In the genomic region with DNA sequence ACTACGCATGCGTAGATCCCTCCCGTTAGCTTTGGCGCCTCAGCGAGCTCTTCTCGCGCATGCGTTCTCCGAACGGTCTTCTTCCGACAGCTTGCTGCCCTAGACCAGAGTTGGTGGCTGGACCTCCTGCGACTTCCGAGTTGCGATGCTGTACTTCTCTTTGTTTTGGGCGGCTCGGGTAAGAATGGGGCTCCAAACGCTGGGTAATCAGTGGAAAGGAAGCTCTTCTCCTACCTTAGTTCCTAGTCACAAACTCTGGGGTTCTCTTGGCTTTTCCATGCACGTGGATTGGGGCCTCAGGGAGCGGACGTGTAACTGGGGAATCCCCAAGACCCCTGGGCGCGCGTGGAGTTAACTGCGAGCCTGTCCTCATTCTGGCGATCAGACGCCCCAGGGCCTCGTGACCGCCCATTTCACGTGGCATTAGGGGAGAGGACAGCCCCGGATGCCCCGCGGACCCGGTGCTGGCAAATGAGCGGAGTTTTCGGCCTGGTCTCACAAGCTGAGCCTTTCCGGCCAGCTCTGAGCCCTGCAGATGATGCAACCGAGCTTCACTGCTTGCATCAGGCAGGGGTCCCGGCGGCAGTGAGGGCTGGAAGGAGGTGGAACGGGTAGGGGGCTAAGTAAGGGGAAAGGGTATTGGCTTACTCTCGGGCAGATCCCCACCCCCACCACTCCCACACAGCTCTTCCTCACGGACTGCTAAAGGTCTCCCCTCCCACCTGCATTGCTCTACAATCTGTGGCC, we compare ENCODE assay signal across 1 cellular context.
TF ChIP-seq lines count a peak whose summit lies in the region.

Gene SHMT2, plus strand, starts transcription at position 78 of the 747 bp plus-strand sequence. Its CDS starts 68 bp downstream, at position 146.

TF ChIP-seq in HepG2, 621 proteins besides CTCF, POLR2A, EP300 and RAD21 (continued from another document):
- no peak for TF ChIP-seq GMEB2 (CRISPR knock-in tag; IDR thresholded peaks at IDR 0.05; ENCODE audit: low read depth)
- peak; percentile 70; the same call in 1 of the 2 replicates for TF ChIP-seq MEF2D (CRISPR knock-in tag; IDR thresholded peaks at IDR 0.05)
- no peak for TF ChIP-seq NCOR1 (IDR thresholded peaks at IDR 0.05; ENCODE audit: borderline replicate concordance, low read length)
- no peak for TF ChIP-seq NFE2 (CRISPR knock-in tag; IDR thresholded peaks at IDR 0.05)
- no peak for TF ChIP-seq NCOA5 (CRISPR knock-in tag; IDR thresholded peaks at IDR 0.05)
- TF ChIP-seq ZNF44 (CRISPR knock-in tag; IDR thresholded peaks at IDR 0.05) = no peak
- TF ChIP-seq CEBPG (CRISPR knock-in tag; IDR thresholded peaks at IDR 0.05) = peak; percentile 100
- TF ChIP-seq ZSCAN22 (CRISPR knock-in tag; IDR thresholded peaks at IDR 0.05) = no peak
- no peak for TF ChIP-seq SIX1 (CRISPR knock-in tag; IDR thresholded peaks at IDR 0.05; ENCODE audit: borderline replicate concordance)
- no peak for TF ChIP-seq SYNCRIP (IDR thresholded peaks at IDR 0.05; ENCODE audit: insufficient read depth, low read depth, low read length)
- TF ChIP-seq ZNF432 (CRISPR knock-in tag; IDR thresholded peaks at IDR 0.05; ENCODE audit: borderline replicate concordance) = no peak
- TF ChIP-seq KAT8 (CRISPR knock-in tag; IDR thresholded peaks at IDR 0.05) = 0 out of 2 replicates have a peak, but pooled peaks have one; percentile 44
- TF ChIP-seq ZNF788 (CRISPR knock-in tag; IDR thresholded peaks at IDR 0.05; ENCODE audit: borderline replicate concordance) = peak; percentile 43; the same call in 1 of the 2 replicates
- peak; percentile 94; the same call in 1 of the 2 replicates for TF ChIP-seq ZNF737 (CRISPR knock-in tag; IDR thresholded peaks at IDR 0.05; ENCODE audit: borderline replicate concordance)
- peak; percentile 38 for TF ChIP-seq RBM39 (IDR thresholded peaks at IDR 0.05; ENCODE audit: low read depth, low read length, poor library complexity, severe bottlenecking)
- TF ChIP-seq MBD4 (IDR thresholded peaks at IDR 0.05; ENCODE audit: borderline replicate concordance, low read length) = no peak
- no peak for TF ChIP-seq KLF11 (CRISPR knock-in tag; IDR thresholded peaks at IDR 0.05)
- TF ChIP-seq MLX (CRISPR knock-in tag; IDR thresholded peaks at IDR 0.05) = no peak
- peak; percentile 58; the same call in 1 of the 2 replicates for TF ChIP-seq RXRA (CRISPR knock-in tag; IDR thresholded peaks at IDR 0.05)
- no peak for TF ChIP-seq PAF1 (CRISPR knock-in tag; IDR thresholded peaks at IDR 0.05)
- TF ChIP-seq ZNF773 (CRISPR knock-in tag; IDR thresholded peaks at IDR 0.05; ENCODE audit: borderline replicate concordance) = no peak
- no peak for TF ChIP-seq SOX13 (IDR thresholded peaks at IDR 0.05)
- TF ChIP-seq SOX13 (CRISPR knock-in tag; conservative IDR thresholded peaks at IDR 0.05 in 1 of 2, IDR thresholded peaks at IDR 0.05 in 1 of 2) = no peak
- peak; percentile 85 for TF ChIP-seq GABPB1 (CRISPR knock-in tag; IDR thresholded peaks at IDR 0.05)
- TF ChIP-seq ZNF331 (CRISPR knock-in tag; IDR thresholded peaks at IDR 0.05) = peak; percentile 42; the same call in 1 of the 2 replicates
- TF ChIP-seq CREB3 (CRISPR knock-in tag; IDR thresholded peaks at IDR 0.05) = peak; percentile 76; the same call in 1 of the 2 replicates
- 0 out of 2 replicates have a peak, but pooled peaks have one; percentile 25 for TF ChIP-seq ZBED4 (CRISPR knock-in tag; IDR thresholded peaks at IDR 0.05; ENCODE audit: borderline replicate concordance)
- TF ChIP-seq PHF8 (CRISPR knock-in tag; IDR thresholded peaks at IDR 0.05) = peak; percentile 61
- no peak for TF ChIP-seq ZNF672 (CRISPR knock-in tag; IDR thresholded peaks at IDR 0.05)
- peak; percentile 20; the same call in 1 of the 2 replicates for TF ChIP-seq ZNF816 (CRISPR knock-in tag; IDR thresholded peaks at IDR 0.05; ENCODE audit: borderline replicate concordance)
- TF ChIP-seq KAT2B (IDR thresholded peaks at IDR 0.05; ENCODE audit: borderline replicate concordance, low read depth, low read length) = no peak
- TF ChIP-seq SPEN (CRISPR knock-in tag; IDR thresholded peaks at IDR 0.05; ENCODE audit: low read depth) = peak; percentile 66
- no peak for TF ChIP-seq ZNF570 (CRISPR knock-in tag; IDR thresholded peaks at IDR 0.05; ENCODE audit: borderline replicate concordance)
- TF ChIP-seq XRCC5 (optimal IDR thresholded peaks at IDR 0.05; ENCODE audit: low read length) = no peak
- TF ChIP-seq ZNF335 (CRISPR knock-in tag; IDR thresholded peaks at IDR 0.05) = no peak; the same call in none of the 2 replicates
- TF ChIP-seq CREBL2 (CRISPR knock-in tag; IDR thresholded peaks at IDR 0.05; ENCODE audit: borderline replicate concordance) = no peak
- TF ChIP-seq MIER3 (CRISPR knock-in tag; IDR thresholded peaks at IDR 0.05; ENCODE audit: borderline replicate concordance) = no peak
- TF ChIP-seq, protein P1, sequence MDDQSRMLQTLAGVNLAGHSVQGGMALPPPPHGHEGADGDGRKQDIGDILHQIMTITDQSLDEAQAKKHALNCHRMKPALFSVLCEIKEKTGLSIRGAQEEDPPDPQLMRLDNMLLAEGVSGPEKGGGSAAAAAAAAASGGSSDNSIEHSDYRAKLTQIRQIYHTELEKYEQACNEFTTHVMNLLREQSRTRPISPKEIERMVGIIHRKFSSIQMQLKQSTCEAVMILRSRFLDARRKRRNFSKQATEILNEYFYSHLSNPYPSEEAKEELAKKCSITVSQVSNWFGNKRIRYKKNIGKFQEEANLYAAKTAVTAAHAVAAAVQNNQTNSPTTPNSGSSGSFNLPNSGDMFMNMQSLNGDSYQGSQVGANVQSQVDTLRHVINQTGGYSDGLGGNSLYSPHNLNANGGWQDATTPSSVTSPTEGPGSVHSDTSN (CRISPR knock-in tag; IDR thresholded peaks at IDR 0.05; ENCODE audit: borderline replicate concordance) = no peak
- no peak for TF ChIP-seq ZFP1 (CRISPR knock-in tag; IDR thresholded peaks at IDR 0.05)
- TF ChIP-seq, protein P2, sequence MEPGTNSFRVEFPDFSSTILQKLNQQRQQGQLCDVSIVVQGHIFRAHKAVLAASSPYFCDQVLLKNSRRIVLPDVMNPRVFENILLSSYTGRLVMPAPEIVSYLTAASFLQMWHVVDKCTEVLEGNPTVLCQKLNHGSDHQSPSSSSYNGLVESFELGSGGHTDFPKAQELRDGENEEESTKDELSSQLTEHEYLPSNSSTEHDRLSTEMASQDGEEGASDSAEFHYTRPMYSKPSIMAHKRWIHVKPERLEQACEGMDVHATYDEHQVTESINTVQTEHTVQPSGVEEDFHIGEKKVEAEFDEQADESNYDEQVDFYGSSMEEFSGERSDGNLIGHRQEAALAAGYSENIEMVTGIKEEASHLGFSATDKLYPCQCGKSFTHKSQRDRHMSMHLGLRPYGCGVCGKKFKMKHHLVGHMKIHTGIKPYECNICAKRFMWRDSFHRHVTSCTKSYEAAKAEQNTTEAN (CRISPR knock-in tag; conservative IDR thresholded peaks at IDR 0.05) = peak; percentile 25; the same call in 1 of the 2 replicates
- TF ChIP-seq SIX4 (CRISPR knock-in tag; IDR thresholded peaks at IDR 0.05) = no peak
- TF ChIP-seq ZBTB10 (CRISPR knock-in tag; IDR thresholded peaks at IDR 0.05; ENCODE audit: borderline replicate concordance) = no peak
- peak; percentile 65; the same call in 1 of the 2 replicates for TF ChIP-seq SAP130 (CRISPR knock-in tag; IDR thresholded peaks at IDR 0.05; ENCODE audit: low read depth)
- TF ChIP-seq, protein P3, sequence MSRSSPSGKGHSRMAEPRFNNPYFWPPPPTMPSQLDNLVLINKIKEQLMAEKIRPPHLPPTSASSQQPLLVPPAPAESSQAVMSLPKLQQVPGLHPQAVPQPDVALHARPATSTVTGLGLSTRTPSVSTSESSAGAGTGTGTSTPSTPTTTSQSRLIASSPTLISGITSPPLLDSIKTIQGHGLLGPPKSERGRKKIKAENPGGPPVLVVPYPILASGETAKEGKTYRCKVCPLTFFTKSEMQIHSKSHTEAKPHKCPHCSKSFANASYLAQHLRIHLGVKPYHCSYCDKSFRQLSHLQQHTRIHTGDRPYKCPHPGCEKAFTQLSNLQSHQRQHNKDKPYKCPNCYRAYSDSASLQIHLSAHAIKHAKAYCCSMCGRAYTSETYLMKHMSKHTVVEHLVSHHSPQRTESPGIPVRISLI (CRISPR knock-in tag; IDR thresholded peaks at IDR 0.05; ENCODE audit: borderline replicate concordance) = no peak
- peak; percentile 83; the same call in 1 of the 2 replicates for TF ChIP-seq ZNF724P (CRISPR knock-in tag; IDR thresholded peaks at IDR 0.05; ENCODE audit: borderline replicate concordance)
- no peak for TF ChIP-seq ZNF451 (CRISPR knock-in tag; IDR thresholded peaks at IDR 0.05)
- no peak for TF ChIP-seq PLRG1 (conservative IDR thresholded peaks at IDR 0.05)
- TF ChIP-seq ZNF790 (CRISPR knock-in tag; IDR thresholded peaks at IDR 0.05; ENCODE audit: borderline replicate concordance) = no peak
- TF ChIP-seq ZNF777 (CRISPR knock-in tag; IDR thresholded peaks at IDR 0.05) = peak; percentile 63; the same call in 1 of the 2 replicates
